In the genomic region with DNA sequence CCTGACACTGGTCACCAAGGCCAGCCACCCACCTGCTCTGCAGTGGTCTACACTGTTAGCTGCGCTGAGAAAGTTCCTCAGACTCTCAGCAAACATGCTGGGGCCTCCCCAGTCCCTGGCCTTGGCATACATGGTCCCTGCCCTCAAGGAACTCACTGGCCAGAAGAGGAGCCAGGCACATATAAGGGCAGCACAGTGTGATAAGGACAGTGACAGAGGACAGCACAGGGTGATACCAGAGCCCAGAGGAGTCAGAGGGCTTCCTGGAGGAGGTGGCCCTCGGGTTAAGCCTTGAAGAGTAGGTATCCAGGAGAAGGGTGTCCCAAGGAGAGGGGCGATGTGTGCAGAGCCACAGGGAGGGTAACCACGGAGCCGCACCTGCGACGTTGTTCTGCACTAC, we compare ENCODE assay signal across 23 cellular contexts. TPM values are rescaled to one million over a fixed set of nuclear protein-coding genes. Genes with fewer than 3 reads are reported as not detected.
DNase-seq lines count a peak whose midpoint lies in the region; ATAC-seq, FAIRE-seq and TF ChIP-seq lines count a peak whose summit lies in the region.
"Had no signal": no experiment of that assay in that cellular context is flagged by ENCODE, and none has a peak within 500 bp of the region (broad histone marks: within the 10 kb centered on the region; RNA-seq: fewer than 3 reads in every experiment).

No MANE protein-coding gene starts in this region.

- H3K9me3 ChIP-seq in left ventricle myocardium inferior (replicated peaks) = no peaks in the 10 kb centered on the region
- no peaks in the 10 kb centered on the region for H3K9me3 ChIP-seq in right atrium auricular region
- H3K9me3 ChIP-seq in K562 (replicated peaks; ENCODE audit: control insufficient read depth, insufficient read depth, low read depth, low read length) = peaks cover 3% of the 10 kb centered on the region; the same call in 1 of the 2 replicates
- H3K9me3 ChIP-seq in neuronal stem cell (replicated peaks in 1 of 2; ENCODE audit: control insufficient read depth in 2 of 2, insufficient read depth in 1 of 2, low read depth in 1 of 2, low read length in 2 of 2) = peaks cover 4 to 9% of the 10 kb centered on the region in 2 donors
- H3K9me3 ChIP-seq in skeletal muscle tissue (ENCODE audit: control insufficient read depth in 3 of 3, low read length in 3 of 3) = no peaks in the 10 kb centered on the region
- no peaks in the 10 kb centered on the region for H3K9me3 ChIP-seq in uterus
- H3K9me3 ChIP-seq: BE2C, HAP-1 had no signal

- no peak for TF ChIP-seq POLR2A in K562 (conservative IDR thresholded peaks at IDR 0.05)
- TF ChIP-seq POLR2A in uterus (IDR thresholded peaks at IDR 0.05) = no peak

- no TSS peak for BruUV-seq in K562 (replicated peaks; lab: Mats Ljungman, UMichigan)

- intact Hi-C loops in left ventricle myocardium inferior (cut with micrococcal nuclease) (no loop called here), K562 (cut with micrococcal nuclease) (no loop called here), uterus (cut with DNase I; ENCODE audit: low total_unique reads) (no loop called here)

- no peak overlapping the region for H3K18ac ChIP-seq in neuronal stem cell (ENCODE audit: low read length)

- no peaks in the 10 kb centered on the region for H3K79me2 ChIP-seq in K562 (ENCODE audit: control insufficient read depth, insufficient read depth, low read length)

- in situ Hi-C loops in K562 (cut with MboI) = loop anchor here (5.0 kb wide), 1 partner anchor 1517 kb away; no protein-coding TSS in a partner anchor

- H3K27me3 ChIP-seq in left ventricle myocardium inferior (ENCODE audit: low read depth) (peaks cover 9% of the 10 kb centered on the region), right atrium auricular region (no peaks in the 10 kb centered on the region), K562 (ENCODE audit: control insufficient read depth in 2 of 2, insufficient read depth in 2 of 2, low read length in 2 of 2) (no peaks in the 10 kb centered on the region), neuronal stem cell (ENCODE audit: control insufficient read depth in 3 of 3, insufficient read depth in 3 of 3, low read depth in 1 of 3, low read length in 3 of 3) (peaks cover 0 to 4% (median 0%) of the 10 kb centered on the region in 3 experiments), skeletal muscle tissue (ENCODE audit: control insufficient read depth in 3 of 3, insufficient read depth in 3 of 3, low read length in 3 of 3) (no peaks in the 10 kb centered on the region), uterus (no peaks in the 10 kb centered on the region)
- H3K27me3 ChIP-seq: BE2C had no signal

- H2AK5ac ChIP-seq in neuronal stem cell (ENCODE audit: low read depth, low read length) = peak overlapping the region; percentile 56

- CTCF ChIA-PET in K562 (lab: Yijun Ruan, JAX; ENCODE audit: low intra/inter-chr PET ratio) = no interaction called here

- no peaks in the 10 kb centered on the region for H3K9me1 ChIP-seq in K562 (ENCODE audit: control insufficient read depth, insufficient read depth, low read length)

- POLR2A ChIA-PET in K562 (lab: Yijun Ruan, JAX) = interaction anchor here (0.6 kb wide), 2 partner anchors 172 to 499 kb away, joined by 3 read pairs; no protein-coding TSS in a partner anchor

- ATAC-seq in K562 = no peak
- no peak for ATAC-seq in HG02884 (IDR thresholded peaks at IDR 0.05; ENCODE audit: unreplicated experiment)
- ATAC-seq: GM12878 had no signal

- H3K4me2 ChIP-seq in K562 (ENCODE audit: insufficient read depth, low read length) (no peak overlapping the region; the same call in 1 of the 2 replicates), neuronal stem cell (ENCODE audit: insufficient read depth, low read length, poor library complexity, severe bottlenecking) (no peak overlapping the region)

- H3K9ac ChIP-seq in K562 (ENCODE audit: insufficient read depth in 1 of 2, low read depth in 2 of 2, low read length in 2 of 2) (peak overlapping the region in 1 of 2 experiments; percentile 42; a peak in 1 of 4 replicates), neuronal stem cell (ENCODE audit: low read depth, low read length, poor library complexity) (no peak overlapping the region), skeletal muscle tissue (ENCODE audit: low read depth in 1 of 3, low read length in 3 of 3) (peak overlapping the region; percentile 87 to 90 (median 88))

- H2BK12ac ChIP-seq in neuronal stem cell (ENCODE audit: low read length) = no peak overlapping the region

- DNase-seq in left ventricle myocardium inferior (no peak), right atrium auricular region (ENCODE audit: low spot score) (no peak), K562 (ENCODE audit: extremely low read depth in 1 of 4, low spot score in 3 of 4) (no peak), neuronal stem cell (ENCODE audit: low spot score) (no peak), uterus (no peak)
- no peak for DNase-seq in activated CD4-positive, alpha-beta T cell treated with anti-CD3 and anti-CD28 coated beads for 1 hour
- DNase-seq: BE2C; C1 segment of cervical spinal cord; CD4-positive, CD25-positive, alpha-beta regulatory T cell; CD8-positive, alpha-beta memory T cell; COR-L47; DMS 273 treated with DMSO at 0.1 percent for 48 hours; DND-41; EL had no signal

- H2BK5ac ChIP-seq in neuronal stem cell (ENCODE audit: low read length) = peak overlapping the region; percentile 71

- no peak for FAIRE-seq in K562 (lab: Jason Lieb, UNC)
- FAIRE-seq: GM12878 had no signal

- H3K36me3 ChIP-seq in left ventricle myocardium inferior (no peaks in the 10 kb centered on the region), right atrium auricular region (no peaks in the 10 kb centered on the region), K562 (ENCODE audit: control insufficient read depth, insufficient read depth, low read length) (no peaks in the 10 kb centered on the region), neuronal stem cell (replicated peaks in 1 of 2; ENCODE audit: control insufficient read depth in 2 of 2, insufficient read depth in 2 of 2, low read length in 2 of 2) (no peaks in the 10 kb centered on the region), skeletal muscle tissue (ENCODE audit: control insufficient read depth in 3 of 3, insufficient read depth in 3 of 3, low read length in 3 of 3) (no peaks in the 10 kb centered on the region), uterus (no peaks in the 10 kb centered on the region)
- H3K36me3 ChIP-seq: BE2C, HAP-1 had no signal

- H4K91ac ChIP-seq in neuronal stem cell (ENCODE audit: low read depth, low read length, poor library complexity) = no peak overlapping the region

- no peak overlapping the region for H3K14ac ChIP-seq in neuronal stem cell (ENCODE audit: low read length)

- no peak for TF ChIP-seq RAD21 in K562 (CRISPR knock-in tag; conservative IDR thresholded peaks at IDR 0.05 in 1 of 2, IDR thresholded peaks at IDR 0.05 in 1 of 2)

- no peak overlapping the region for H2AFZ ChIP-seq in K562 (ENCODE audit: low read depth, low read length)
- H2AFZ ChIP-seq in neuronal stem cell (ENCODE audit: low read length) = no peak overlapping the region

- H3K4me3 ChIP-seq in left ventricle myocardium inferior = peak overlapping the region; percentile 42
- H3K4me3 ChIP-seq in right atrium auricular region = no peak overlapping the region
- H3K4me3 ChIP-seq in K562 = no peak overlapping the region
- H3K4me3 ChIP-seq in neuronal stem cell (ENCODE audit: low read length in 2 of 2) = no peak overlapping the region
- peak overlapping the region; percentile 80 to 91 (median 83) for H3K4me3 ChIP-seq in skeletal muscle tissue (ENCODE audit: low read length in 3 of 3)
- H3K4me3 ChIP-seq in uterus = no peak overlapping the region
- H3K4me3 ChIP-seq: GM12878, HAP-1 had no signal

- TF ChIP-seq CTCF in left ventricle myocardium inferior (IDR thresholded peaks at IDR 0.05; ENCODE audit: borderline replicate concordance) (no peak), right atrium auricular region (IDR thresholded peaks at IDR 0.05) (no peak), K562 (IDR thresholded peaks at IDR 0.05 in 2 of 3, conservative IDR thresholded peaks at IDR 0.05 in 1 of 3; ENCODE audit: insufficient read depth in 2 of 3, low read depth in 1 of 3, low read length in 3 of 3) (no peak), uterus (IDR thresholded peaks at IDR 0.05) (no peak)

- H3K4me1 ChIP-seq in left ventricle myocardium inferior (peaks cover 39% of the 10 kb centered on the region), right atrium auricular region (peaks cover 0 to 25% of the 10 kb centered on the region in 2 donors), K562 (replicated peaks in 1 of 2; ENCODE audit: control insufficient read depth in 2 of 2, insufficient read depth in 2 of 2, low read length in 2 of 2) (peaks cover 21 to 29% of the 10 kb centered on the region in 2 experiments; a peak in 4 of 5 replicates), neuronal stem cell (ENCODE audit: control insufficient read depth in 2 of 2, insufficient read depth in 1 of 2, low read depth in 1 of 2, low read length in 2 of 2) (peaks cover 3 to 5% of the 10 kb centered on the region in 2 donors), skeletal muscle tissue (ENCODE audit: control insufficient read depth in 3 of 3, insufficient read depth in 3 of 3, low read length in 3 of 3) (peaks cover 26 to 34% (median 27%) of the 10 kb centered on the region in 3 donors), uterus (no peaks in the 10 kb centered on the region)
- H3K4me1 ChIP-seq: BE2C had no signal

- H2BK120ac ChIP-seq in neuronal stem cell (ENCODE audit: low read depth, low read length) = no peak overlapping the region

- no peak for TF ChIP-seq EP300 in K562 (IDR thresholded peaks at IDR 0.05; ENCODE audit: low read length)

- no peak overlapping the region for H3K23ac ChIP-seq in neuronal stem cell (ENCODE audit: low read depth, low read length, poor library complexity)

- peak overlapping the region; percentile 94 for H2BK15ac ChIP-seq in neuronal stem cell (ENCODE audit: low read length)

- H3K27ac ChIP-seq in left ventricle myocardium inferior (replicated peaks) = peak overlapping the region; percentile 92
- no peak overlapping the region for H3K27ac ChIP-seq in right atrium auricular region
- no peak overlapping the region for H3K27ac ChIP-seq in K562 (ENCODE audit: extremely low read depth, low read depth, low read length)
- no peak overlapping the region for H3K27ac ChIP-seq in neuronal stem cell (replicated peaks; ENCODE audit: low read length)
- peak overlapping the region; percentile 99 for H3K27ac ChIP-seq in skeletal muscle tissue (ENCODE audit: low read depth, low read length)
- H3K27ac ChIP-seq in uterus = no peak overlapping the region
- H3K27ac ChIP-seq: HL-60 had no signal

- no peaks in the 10 kb centered on the region for H4K20me1 ChIP-seq in K562 (replicated peaks; ENCODE audit: control insufficient read depth, insufficient read depth, low read length)

- H4K8ac ChIP-seq in neuronal stem cell (ENCODE audit: low read depth, low read length) = no peak overlapping the region

- H3K4ac ChIP-seq in neuronal stem cell (ENCODE audit: low read length) = no peak overlapping the region

- H3K79me1 ChIP-seq in neuronal stem cell (ENCODE audit: low read depth, low read length) = no peaks in the 10 kb centered on the region

- WGBS in K562 (ENCODE audit: insufficient coverage, low coverage, missing lambda C conversion rate) = 18% methylated on average over 6 of the region's 7 CpGs
- WGBS in neuronal stem cell (ENCODE audit: extremely low coverage in 2 of 2, insufficient read length in 2 of 2, insufficient replicate concordance in 1 of 2), 2 donors = no CpG with 5 or more reads among the region's 7 CpGs

RNA-seq across cellular contexts. Expression of a gene that starts 0.6 kb away (rescaled TPM):
- 0.58 TPM for total RNA-seq in left ventricle myocardium inferior
- total RNA-seq in right atrium auricular region = not detected
- total RNA-seq in K562 (2011; cell fraction: chromatin; rRNA removed; ENCODE audit: low replicate concordance) = not detected in 2 replicates
- total RNA-seq in K562 (2011; cell fraction: nucleolus; rRNA removed) = not detected in 2 replicates
- not detected in 2 replicates for total RNA-seq in K562 (2011; cell fraction: nucleoplasm; rRNA removed)
- not detected in 2 replicates for total RNA-seq in K562 (2014; rRNA removed)
- not detected in 2 replicates for total RNA-seq in K562 (2014; rRNA removed; fragmentation: Illumina TruSeq; extraction: Trizol)
- not detected in 2 replicates for total RNA-seq in K562 (2015; rRNA removed; fragmentation: Illumina TruSeq; extraction: Trizol)
- total RNA-seq in K562 (2021) = not detected in 2 replicates
- not detected in 2 replicates for polyA plus RNA-seq in K562 (2011; rRNA removed)
- polyA plus RNA-seq in K562 (2011; cell fraction: cytosol; rRNA removed) = not detected in 2 replicates
- polyA plus RNA-seq in K562 (2011; cell fraction: nucleus; rRNA removed) = not detected in 2 replicates
- polyA plus RNA-seq in K562 (2012) = not detected in 2 replicates
- not detected in 2 replicates for polyA plus RNA-seq in K562 (2014; fragmentation: Illumina TruSeq; extraction: Trizol)
- not detected for polyA plus RNA-seq in K562 (2014; fragmentation: Nextera tagmentation; extraction: Ambion mirVana)
- not detected in 2 replicates for polyA plus RNA-seq in K562 (2014; rRNA removed)
- not detected in 2 replicates for polyA minus RNA-seq in K562 (2011; rRNA and poly(A)+ RNA removed)
- not detected in 2 replicates for polyA minus RNA-seq in K562 (2011; cell fraction: cytosol; rRNA and poly(A)+ RNA removed)
- not detected in 2 replicates for polyA minus RNA-seq in K562 (2011; cell fraction: nucleus; rRNA and poly(A)+ RNA removed)
- polyA plus RNA-seq in neuronal stem cell (2013, experiment 1 of 2) = not detected
- polyA plus RNA-seq in neuronal stem cell (2013, experiment 2 of 2) = 0.03 TPM
- total RNA-seq in skeletal muscle tissue = 2.1 TPM
- total RNA-seq in uterus = not detected
- total RNA-seq: A172; CD4-positive, CD25-positive, alpha-beta regulatory T cell; CD8-positive, alpha-beta memory T cell; G401; GM12878; H4; HT1080 had no signal
- polyA plus RNA-seq: CD4-positive, CD25-positive, alpha-beta regulatory T cell; CD8-positive, alpha-beta memory T cell; GM12878 had no signal

RNA-seq across cellular contexts. Expression of a gene that starts 3.8 kb away (rescaled TPM):
- 1.4 TPM for total RNA-seq in left ventricle myocardium inferior
- total RNA-seq in right atrium auricular region = 1 to 10 TPM in 1 of 2 donors, under 1 TPM in 1; 0.86 to 1.1 TPM
- total RNA-seq in K562 (2011; cell fraction: chromatin; rRNA removed; ENCODE audit: low replicate concordance) = 0.58 TPM in 1 of 2 replicates, not detected in the other
- total RNA-seq in K562 (2011; cell fraction: nucleolus; rRNA removed) = 0.83 and 1.2 TPM in 2 replicates
- 0.51 and 1.5 TPM in 2 replicates for total RNA-seq in K562 (2011; cell fraction: nucleoplasm; rRNA removed)
- 0.49 and 0.50 TPM in 2 replicates for total RNA-seq in K562 (2014; rRNA removed)
- total RNA-seq in K562 (2014; rRNA removed; fragmentation: Illumina TruSeq; extraction: Trizol) = 0.33 TPM in 1 of 2 replicates, not detected in the other
- 0.25 and 0.26 TPM in 2 replicates for total RNA-seq in K562 (2015; rRNA removed; fragmentation: Illumina TruSeq; extraction: Trizol)
- total RNA-seq in K562 (2021) = 0.29 and 0.38 TPM in 2 replicates
- 0.57 and 0.59 TPM in 2 replicates for polyA plus RNA-seq in K562 (2011; rRNA removed)
- 0.46 and 0.61 TPM in 2 replicates for polyA plus RNA-seq in K562 (2011; cell fraction: cytosol; rRNA removed)
- polyA plus RNA-seq in K562 (2011; cell fraction: nucleus; rRNA removed) = 0.75 and 1.8 TPM in 2 replicates
- polyA plus RNA-seq in K562 (2012) = 0.23 and 0.25 TPM in 2 replicates
- 0.13 and 0.17 TPM in 2 replicates for polyA plus RNA-seq in K562 (2014; fragmentation: Illumina TruSeq; extraction: Trizol)
- polyA plus RNA-seq in K562 (2014; fragmentation: Nextera tagmentation; extraction: Ambion mirVana) = under 1 TPM; 0.08 TPM
- polyA plus RNA-seq in K562 (2014; rRNA removed) = 0.28 and 0.53 TPM in 2 replicates
- not detected in 2 replicates for polyA minus RNA-seq in K562 (2011; rRNA and poly(A)+ RNA removed)
- not detected in 2 replicates for polyA minus RNA-seq in K562 (2011; cell fraction: cytosol; rRNA and poly(A)+ RNA removed)
- polyA minus RNA-seq in K562 (2011; cell fraction: nucleus; rRNA and poly(A)+ RNA removed) = not detected in 2 replicates
- polyA plus RNA-seq in neuronal stem cell (2013, experiment 1 of 2) = 3.4 TPM
- 3.3 TPM for polyA plus RNA-seq in neuronal stem cell (2013, experiment 2 of 2)
- total RNA-seq in skeletal muscle tissue = 0.52 TPM
- 1 to 10 TPM in 2 of 4 donors, under 1 TPM in 1, not detected in 1; 0.69 to 2.4 (median 1.7) TPM for total RNA-seq in uterus
- total RNA-seq: CD4-positive, CD25-positive, alpha-beta regulatory T cell; CD8-positive, alpha-beta memory T cell; GM12878; HT1080 had no signal
- polyA plus RNA-seq: CD4-positive, CD25-positive, alpha-beta regulatory T cell; CD8-positive, alpha-beta memory T cell had no signal

RNA-seq across cellular contexts. Expression of a gene that starts 25.6 kb away (rescaled TPM):
- total RNA-seq in left ventricle myocardium inferior (1.0 TPM), right atrium auricular region (1 to 10 TPM in 1 of 2 donors, not detected in 1; 1.0 TPM), K562 (2014; rRNA removed) (0.82 and 0.90 TPM in 2 replicates), K562 (2014; rRNA removed; fragmentation: Illumina TruSeq; extraction: Trizol) (0.65 and 0.67 TPM in 2 replicates), K562 (2015; rRNA removed; fragmentation: Illumina TruSeq; extraction: Trizol) (1.8 and 1.9 TPM in 2 replicates), K562 (2021) (1.4 and 1.5 TPM in 2 replicates), skeletal muscle tissue (0.52 TPM), uterus (1 to 10 TPM in 1 of 4 donors, under 1 TPM in 1, not detected in 2; 0.76 to 2.2 TPM)
- total RNA-seq in K562 (2011; cell fraction: chromatin; rRNA removed; ENCODE audit: low replicate concordance) = 4.6 and 11.8 TPM in 2 replicates
- 5.3 and 6.8 TPM in 2 replicates for total RNA-seq in K562 (2011; cell fraction: nucleolus; rRNA removed)
- total RNA-seq in K562 (2011; cell fraction: nucleoplasm; rRNA removed) = 6.5 and 9.2 TPM in 2 replicates
- polyA plus RNA-seq in K562 (2011; rRNA removed) (0.81 and 1.3 TPM in 2 replicates), K562 (2014; fragmentation: Illumina TruSeq; extraction: Trizol) (0.67 and 0.79 TPM in 2 replicates), K562 (2014; fragmentation: Nextera tagmentation; extraction: Ambion mirVana) (under 1 TPM; 0.35 to 0.42 TPM), K562 (2014; rRNA removed) (1.7 and 2.3 TPM in 2 replicates)
- 1.1 TPM in 2 replicates for polyA plus RNA-seq in K562 (2011; cell fraction: cytosol; rRNA removed)
- 4.6 and 8.1 TPM in 2 replicates for polyA plus RNA-seq in K562 (2011; cell fraction: nucleus; rRNA removed)
- 0.70 and 1.3 TPM in 2 replicates for polyA plus RNA-seq in K562 (2012)
- 0.63 and 0.90 TPM in 2 replicates for polyA minus RNA-seq in K562 (2011; rRNA and poly(A)+ RNA removed)
- polyA minus RNA-seq in K562 (2011; cell fraction: cytosol; rRNA and poly(A)+ RNA removed) = not detected in 2 replicates
- 2.2 and 3.6 TPM in 2 replicates for polyA minus RNA-seq in K562 (2011; cell fraction: nucleus; rRNA and poly(A)+ RNA removed)
- 0.24 TPM for polyA plus RNA-seq in neuronal stem cell (2013, experiment 1 of 2)
- polyA plus RNA-seq in neuronal stem cell (2013, experiment 2 of 2) = 0.30 TPM

Comparison
In these comparisons a context has a peak if more than half of its experiments do, and no peak if none do; other contexts are left out.
1. H3K27ac ChIP-seq: peak in left ventricle myocardium inferior (single experiment) and skeletal muscle tissue (single experiment); none in right atrium auricular region (0 of 2), K562 (single experiment), neuronal stem cell (single experiment) and uterus (0 of 2).
2. H3K4me3 ChIP-seq: peak in left ventricle myocardium inferior (single experiment) and skeletal muscle tissue (3 of 3); none in right atrium auricular region (0 of 2), K562 (single experiment), neuronal stem cell (0 of 2) and uterus (0 of 2).